11 cellular contexts compared by ENCODE assay signal in genomic region chr5:371811-372555, GRCh38. TPM values are rescaled to one million over a fixed set of nuclear protein-coding genes. Genes with fewer than 3 reads are reported as not detected.
A peak's percentile ranks its signal among the peaks of the same experiment; 100 is the strongest.
DNase-seq lines count a peak whose midpoint lies in the region; ATAC-seq and TF ChIP-seq lines count a peak whose summit lies in the region.
"Had no signal": no experiment of that assay in that cellular context is flagged by ENCODE, and none has a peak within 500 bp of the region (broad histone marks: within the 10 kb centered on the region; RNA-seq: fewer than 3 reads in every experiment).

No MANE protein-coding gene starts in this region.

- WGBS in mammary epithelial cell (ENCODE audit: low coverage, missing lambda C conversion rate), result 98% methylated on average over 11 of the region's 12 CpGs

- H3K4me3 ChIP-seq in NB4 (ENCODE audit: low read depth, low read length) (peak overlapping the region; percentile 72), mammary epithelial cell (replicated peaks in 1 of 3; ENCODE audit: insufficient read depth in 1 of 3, low read depth in 2 of 3, low read length in 3 of 3) (no peak overlapping the region)
- H3K4me3 ChIP-seq: lung, PC-9, upper lobe of left lung had no signal

- in situ Hi-C loops in mammary epithelial cell (cut with MboI; ENCODE audit: low sequenced_read_pairs in 2 of 2), result no loop called here

- H3K36me3 ChIP-seq in mammary epithelial cell (ENCODE audit: insufficient read depth, low read length), result no peaks in the 10 kb centered on the region
- H3K36me3 ChIP-seq: upper lobe of left lung had no signal

- ATAC-seq in central memory CD8-positive, alpha-beta T cell (replicated peaks; ENCODE audit: extremely low read depth, poor library complexity, severe bottlenecking), result no peak
- no peak for ATAC-seq in HG02623 (IDR thresholded peaks at IDR 0.05; ENCODE audit: unreplicated experiment)
- ATAC-seq in HG02610 (IDR thresholded peaks at IDR 0.05; ENCODE audit: unreplicated experiment), result no peak

- H3K9me3 Mint-ChIP-seq in central memory CD8-positive, alpha-beta T cell, result no peaks in the 10 kb centered on the region
- no peaks in the 10 kb centered on the region for H3K9me3 Mint-ChIP-seq in stimulated activated naive CD8-positive, alpha-beta T cell treated with anti-CD3 and anti-CD28 coated beads, Interleukin-15, Interleukin-2, amounts not matched to agents 100 ng/mL and 50 ng/mL, for 24 hours

- H3K27me3 ChIP-seq in mammary epithelial cell (ENCODE audit: insufficient read depth, low read length), result no peaks in the 10 kb centered on the region
- H3K27me3 ChIP-seq: upper lobe of left lung had no signal

- no peak overlapping the region for H3K4me3 Mint-ChIP-seq in central memory CD8-positive, alpha-beta T cell
- peak overlapping the region; percentile 45 for H3K4me3 Mint-ChIP-seq in stimulated activated naive CD8-positive, alpha-beta T cell treated with anti-CD3 and anti-CD28 coated beads, Interleukin-15, Interleukin-2, amounts not matched to agents 100 ng/mL and 50 ng/mL, for 24 hours

- dilution Hi-C loops in mammary epithelial cell (cut with HindIII; ENCODE audit: low sequenced_read_pairs), result no loop called here

- H3K27ac Mint-ChIP-seq in central memory CD8-positive, alpha-beta T cell (ENCODE audit: low read depth), result no peak overlapping the region
- H3K27ac Mint-ChIP-seq in stimulated activated naive CD8-positive, alpha-beta T cell treated with anti-CD3 and anti-CD28 coated beads, Interleukin-15, Interleukin-2, amounts not matched to agents 100 ng/mL and 50 ng/mL, for 24 hours, result peak overlapping the region; percentile 75

- TF ChIP-seq CTCF in NB4 (IDR thresholded peaks at IDR 0.05; ENCODE audit: low read depth, low read length) (no peak), mammary epithelial cell (conservative IDR thresholded peaks at IDR 0.05 in 1 of 2, IDR thresholded peaks at IDR 0.05 in 1 of 2; ENCODE audit: extremely low read depth in 1 of 2, insufficient read depth in 1 of 2, low read depth in 1 of 2, low read length in 2 of 2) (no peak)

- no peaks in the 10 kb centered on the region for H3K79me2 ChIP-seq in mammary epithelial cell (ENCODE audit: insufficient read depth, low read length)

- no peak overlapping the region for H3K9ac ChIP-seq in mammary epithelial cell (ENCODE audit: insufficient read depth, low read length)

- no peak overlapping the region for H3K27ac ChIP-seq in mammary epithelial cell (ENCODE audit: insufficient read depth, low read depth, low read length)
- H3K27ac ChIP-seq: PC-9 had no signal

- H3K27me3 Mint-ChIP-seq in central memory CD8-positive, alpha-beta T cell, result peaks cover 56% of the 10 kb centered on the region
- no peaks in the 10 kb centered on the region for H3K27me3 Mint-ChIP-seq in stimulated activated naive CD8-positive, alpha-beta T cell treated with anti-CD3 and anti-CD28 coated beads, Interleukin-15, Interleukin-2, amounts not matched to agents 100 ng/mL and 50 ng/mL, for 24 hours

- peaks cover 16% of the 10 kb centered on the region for H3K4me1 Mint-ChIP-seq in central memory CD8-positive, alpha-beta T cell
- H3K4me1 Mint-ChIP-seq in stimulated activated naive CD8-positive, alpha-beta T cell treated with anti-CD3 and anti-CD28 coated beads, Interleukin-15, Interleukin-2, amounts not matched to agents 100 ng/mL and 50 ng/mL, for 24 hours (ENCODE audit: low read depth), result peaks cover 79% of the 10 kb centered on the region

- no peak overlapping the region for H3K4me2 ChIP-seq in mammary epithelial cell (ENCODE audit: insufficient read depth, low read depth, low read length)
- H3K4me2 ChIP-seq: PC-9 had no signal

- H3K9me3 ChIP-seq in mammary epithelial cell (replicated peaks; ENCODE audit: insufficient read depth, low read length), result no peaks in the 10 kb centered on the region
- H3K9me3 ChIP-seq: upper lobe of left lung had no signal

- BruUV-seq in mammary epithelial cell (replicated peaks; lab: Mats Ljungman, UMichigan), result no TSS peak

- CTCF ChIA-PET in mammary epithelial cell (lab: Charles Lee; ENCODE audit: low non-redundant PET), result no interaction called here

- TF ChIP-seq POLR2A in NB4 (IDR thresholded peaks at IDR 0.05; ENCODE audit: extremely low read depth, insufficient read length), result peak; percentile 70

- H3K4me1 ChIP-seq in mammary epithelial cell (ENCODE audit: insufficient read depth, low read length), result peaks cover 15% of the 10 kb centered on the region

- no peak overlapping the region for H2AFZ ChIP-seq in mammary epithelial cell (ENCODE audit: low read depth, low read length)
- H2AFZ ChIP-seq: PC-9 had no signal

- H4K20me1 ChIP-seq in mammary epithelial cell (ENCODE audit: insufficient read depth, low read length), result no peaks in the 10 kb centered on the region

- H3K36me3 Mint-ChIP-seq in central memory CD8-positive, alpha-beta T cell (ENCODE audit: insufficient read depth), result no peaks in the 10 kb centered on the region
- H3K36me3 Mint-ChIP-seq in stimulated activated naive CD8-positive, alpha-beta T cell treated with anti-CD3 and anti-CD28 coated beads, Interleukin-15, Interleukin-2, amounts not matched to agents 100 ng/mL and 50 ng/mL, for 24 hours (ENCODE audit: low read depth), result peaks cover 22% of the 10 kb centered on the region

- intact Hi-C loops in mammary epithelial cell (cut with micrococcal nuclease), result no loop called here

- DNase-seq in activated effector memory CD4-positive, alpha-beta T cell treated with anti-CD3 and anti-CD28 coated beads, Interleukin-2, amount 50 U/mL, for 16 hours, result peak; percentile 60
- DNase-seq in activated effector memory CD4-positive, alpha-beta T cell treated with Interleukin-2 at 50 U/mL for 16 hours, result no peak
- DNase-seq in NB4 (ENCODE audit: low read depth), result peak; percentile 95
- peak; percentile 5 to 6 for DNase-seq in central memory CD8-positive, alpha-beta T cell (ENCODE audit: low spot score in 2 of 2)
- DNase-seq in mammary epithelial cell, result no peak
- DNase-seq: PC-9 had no signal

RNA-seq across cellular contexts. Expression of gene AHRR, which starts 50.5 kb away (rescaled TPM):
- total RNA-seq in mammary epithelial cell, result 1 to 10 TPM; 1.7 to 2.9 TPM
- 0.25 TPM for polyA plus RNA-seq in mammary epithelial cell
- 1.0 TPM for polyA minus RNA-seq in mammary epithelial cell

Comparison
In these comparisons a context has a peak if more than half of its experiments do, and no peak if none do; other contexts are left out.
1. DNase-seq: peak in activated effector memory CD4-positive, alpha-beta T cell treated with anti-CD3 and anti-CD28 coated beads, Interleukin-2, amount 50 U/mL, for 16 hours (single experiment), NB4 (single experiment) and central memory CD8-positive, alpha-beta T cell (2 of 2); none in activated effector memory CD4-positive, alpha-beta T cell treated with Interleukin-2 at 50 U/mL for 16 hours (single experiment) and mammary epithelial cell (single experiment).